Comparison of ENCODE assay signal across 13 cellular contexts in the genomic region with DNA sequence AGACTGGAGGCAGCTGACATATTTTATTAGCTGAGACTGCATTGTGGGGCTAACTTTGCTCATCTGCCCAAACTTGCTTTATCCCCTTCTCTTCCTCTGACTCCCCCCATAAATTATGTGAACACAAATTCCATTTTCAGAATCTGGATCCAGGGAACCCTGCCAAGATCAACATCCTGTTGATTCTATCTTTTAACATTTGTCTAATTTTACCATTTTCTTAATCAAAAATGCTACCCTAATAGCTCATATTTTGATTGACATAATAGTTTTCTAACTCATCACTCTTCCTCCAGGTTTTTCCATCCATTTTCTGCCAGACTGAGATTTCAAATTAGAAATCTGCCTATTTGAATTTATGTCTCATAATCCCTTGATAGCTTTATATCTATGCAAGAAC.
DNase-seq lines count a peak whose midpoint lies in the region; ATAC-seq and TF ChIP-seq lines count a peak whose summit lies in the region.
"Had no signal": no experiment of that assay in that cellular context is flagged by ENCODE, and none has a peak within 500 bp of the region (broad histone marks: within the 10 kb centered on the region; RNA-seq: fewer than 3 reads in every experiment).

No MANE protein-coding gene starts in this region.

- DNase-seq in NCI-H748 (lab: John Stamatoyannopoulos, UW; ENCODE audit: unreplicated experiment) (peak; percentile 65), NCI-H748 treated with DMSO at 0.1 percent for 48 hours (lab: John Stamatoyannopoulos, UW) (no peak), M059J (ENCODE audit: low read depth) (peak; percentile 8), NCI-H345 (lab: John Stamatoyannopoulos, UW) (no peak), NCI-H187 treated with DMSO at 0.1 percent for 48 hours (lab: John Stamatoyannopoulos, UW) (no peak)
- DNase-seq: CD8-positive, alpha-beta T cell; COR-L47; DMS153; DMS79 treated with DMSO at 0.1 percent for 48 hours; GF-D8; HFFc6 had no signal

- ATAC-seq in SK-N-SH treated with all-trans-retinoic acid at 6 μM for 48 hours (no peak), HG03025 (IDR thresholded peaks at IDR 0.05; ENCODE audit: low FRiP score, unreplicated experiment) (no peak)
- ATAC-seq: CD8-positive, alpha-beta T cell had no signal

TF ChIP-seq in SK-N-SH treated with all-trans-retinoic acid at 6 μM for 48 hours, 23 proteins besides CTCF, POLR2A, EP300 and RAD21:
- TF ChIP-seq, protein P1, sequence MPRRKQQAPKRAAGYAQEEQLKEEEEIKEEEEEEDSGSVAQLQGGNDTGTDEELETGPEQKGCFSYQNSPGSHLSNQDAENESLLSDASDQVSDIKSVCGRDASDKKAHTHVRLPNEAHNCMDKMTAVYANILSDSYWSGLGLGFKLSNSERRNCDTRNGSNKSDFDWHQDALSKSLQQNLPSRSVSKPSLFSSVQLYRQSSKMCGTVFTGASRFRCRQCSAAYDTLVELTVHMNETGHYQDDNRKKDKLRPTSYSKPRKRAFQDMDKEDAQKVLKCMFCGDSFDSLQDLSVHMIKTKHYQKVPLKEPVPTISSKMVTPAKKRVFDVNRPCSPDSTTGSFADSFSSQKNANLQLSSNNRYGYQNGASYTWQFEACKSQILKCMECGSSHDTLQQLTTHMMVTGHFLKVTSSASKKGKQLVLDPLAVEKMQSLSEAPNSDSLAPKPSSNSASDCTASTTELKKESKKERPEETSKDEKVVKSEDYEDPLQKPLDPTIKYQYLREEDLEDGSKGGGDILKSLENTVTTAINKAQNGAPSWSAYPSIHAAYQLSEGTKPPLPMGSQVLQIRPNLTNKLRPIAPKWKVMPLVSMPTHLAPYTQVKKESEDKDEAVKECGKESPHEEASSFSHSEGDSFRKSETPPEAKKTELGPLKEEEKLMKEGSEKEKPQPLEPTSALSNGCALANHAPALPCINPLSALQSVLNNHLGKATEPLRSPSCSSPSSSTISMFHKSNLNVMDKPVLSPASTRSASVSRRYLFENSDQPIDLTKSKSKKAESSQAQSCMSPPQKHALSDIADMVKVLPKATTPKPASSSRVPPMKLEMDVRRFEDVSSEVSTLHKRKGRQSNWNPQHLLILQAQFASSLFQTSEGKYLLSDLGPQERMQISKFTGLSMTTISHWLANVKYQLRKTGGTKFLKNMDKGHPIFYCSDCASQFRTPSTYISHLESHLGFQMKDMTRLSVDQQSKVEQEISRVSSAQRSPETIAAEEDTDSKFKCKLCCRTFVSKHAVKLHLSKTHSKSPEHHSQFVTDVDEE (CRISPR knock-in tag; IDR thresholded peaks at IDR 0.05) = peak; percentile 60; the same call in 1 of the 2 replicates
- TF ChIP-seq ISL1 (CRISPR knock-in tag; IDR thresholded peaks at IDR 0.05) (peak; percentile 72), RARB (CRISPR knock-in tag; IDR thresholded peaks at IDR 0.05) (no peak), GLIS3 (CRISPR knock-in tag; IDR thresholded peaks at IDR 0.05) (no peak)
TF ChIP-seq in SK-N-SH treated with all-trans-retinoic acid at 6 μM for 48 hours: peak in this region for 2.

Comparison
In these comparisons a context has a peak if more than half of its experiments do, and no peak if none do; other contexts are left out.
1. DNase-seq: peak in NCI-H748 (single experiment) and M059J (single experiment); none in NCI-H748 treated with DMSO at 0.1 percent for 48 hours (single experiment), NCI-H345 (single experiment) and NCI-H187 treated with DMSO at 0.1 percent for 48 hours (single experiment).